In genomic region chr15:64013179-64014043, GRCh38 we compare ENCODE assay signal across 9 cellular contexts. TPM values are rescaled to one million over a fixed set of nuclear protein-coding genes. Genes with fewer than 3 reads are reported as not detected.
A peak's percentile ranks its signal among the peaks of the same experiment; 100 is the strongest.
DNase-seq lines count a peak whose midpoint lies in the region; ATAC-seq lines count a peak whose summit lies in the region.
"Had no signal": no experiment of that assay in that cellular context is flagged by ENCODE, and none has a peak within 500 bp of the region (broad histone marks: within the 10 kb centered on the region; RNA-seq: fewer than 3 reads in every experiment).

No MANE protein-coding gene starts in this region.

- peak overlapping the region; percentile 49 to 50 for H3K27ac ChIP-seq in esophagus (ENCODE audit: low read depth in 2 of 2, low read length in 1 of 2)

- H3K9me3 ChIP-seq in MG63 = no peaks in the 10 kb centered on the region
- H3K9me3 ChIP-seq in esophagus (ENCODE audit: control insufficient read depth in 2 of 2, insufficient read depth in 1 of 2, low read depth in 1 of 2, low read length in 1 of 2) = no peaks in the 10 kb centered on the region

- no peak overlapping the region for H3K4me3 ChIP-seq in MG63
- H3K4me3 ChIP-seq in esophagus (ENCODE audit: low read depth in 1 of 2, low read length in 2 of 2) = no peak overlapping the region

- WGBS in esophagus, 2 donors = 49 to 52% methylated on average over 3 of the region's 3 CpGs

- H3K27me3 ChIP-seq in MG63 (no peaks in the 10 kb centered on the region), esophagus (ENCODE audit: control insufficient read depth in 1 of 2, insufficient read depth in 2 of 2, low read length in 2 of 2) (no peaks in the 10 kb centered on the region)

- peaks cover 0 to 14% of the 10 kb centered on the region in 2 donors for H3K4me1 ChIP-seq in esophagus (ENCODE audit: control insufficient read depth in 2 of 2, insufficient read depth in 2 of 2, low read length in 1 of 2)

- H3K36me3 ChIP-seq in MG63 = no peaks in the 10 kb centered on the region
- H3K36me3 ChIP-seq in esophagus (ENCODE audit: control insufficient read depth in 2 of 2, insufficient read depth in 2 of 2, low read length in 1 of 2) = peaks cover 0 to 2% of the 10 kb centered on the region in 2 donors

- DNase-seq in NCI-H526 (lab: John Stamatoyannopoulos, UW) (peak; percentile 17 to 22), NCI-H526 treated with DMSO at 0.1 percent for 48 hours (lab: John Stamatoyannopoulos, UW) (no peak), MG63 (peak; percentile 31), retina (peak; percentile 10), inferior parietal cortex (ENCODE audit: extremely low spot score) (no peak), GDM1 (lab: John Stamatoyannopoulos, UW) (no peak)
- DNase-seq: NCI-H1436 treated with DMSO at 0.1 percent for 48 hours had no signal

- no peak for ATAC-seq in GM19035 (IDR thresholded peaks at IDR 0.05; ENCODE audit: unreplicated experiment)

RNA-seq across cellular contexts. Expression of gene DAPK2, which starts 32.9 kb away (rescaled TPM):
- 1.3 and 3.5 TPM in 2 replicates for total RNA-seq in MG63 (2014; rRNA removed; shearing (Covaris generic); ENCODE audit: low replicate concordance)
- 1 to 10 TPM; 1.9 to 8.9 TPM for polyA plus RNA-seq in esophagus

Comparison
In these comparisons a context has a peak if more than half of its experiments do, and no peak if none do; other contexts are left out.
1. DNase-seq: peak in NCI-H526 (2 of 2), MG63 (single experiment) and retina (single experiment); none in NCI-H526 treated with DMSO at 0.1 percent for 48 hours (single experiment), inferior parietal cortex (single experiment) and GDM1 (single experiment).